9 cellular contexts compared by ENCODE assay signal in genomic region chr14:65414961-65415589, GRCh38. TPM values are rescaled to one million over a fixed set of nuclear protein-coding genes. Genes with fewer than 3 reads are reported as not detected.
DNase-seq lines count a peak whose midpoint lies in the region; ATAC-seq, FAIRE-seq and TF ChIP-seq lines count a peak whose summit lies in the region.
"Had no signal": no experiment of that assay in that cellular context is flagged by ENCODE, and none has a peak within 500 bp of the region (broad histone marks: within the 10 kb centered on the region; RNA-seq: fewer than 3 reads in every experiment).

No MANE protein-coding gene starts in this region.

- H2BK5ac ChIP-seq in IMR-90 (ENCODE audit: low read depth, low read length, poor library complexity, severe bottlenecking): no peak overlapping the region

- H3K14ac ChIP-seq in IMR-90 (replicated peaks; ENCODE audit: low read depth, low read length): no peak overlapping the region

- no peaks in the 10 kb centered on the region for H3K27me3 ChIP-seq in IMR-90 (ENCODE audit: control insufficient read depth, insufficient read depth, low read length)
- H3K27me3 ChIP-seq in testis: no peaks in the 10 kb centered on the region

- no peak overlapping the region for H3K27ac Mint-ChIP-seq in activated CD4-positive, alpha-beta T cell treated with anti-CD3 and anti-CD28 coated beads for 36 hours

- H2BK20ac ChIP-seq in IMR-90 (ENCODE audit: low read depth, low read length): no peak overlapping the region

- H3K4me1 ChIP-seq in IMR-90 (ENCODE audit: control insufficient read depth, insufficient read depth, low read length): no peaks in the 10 kb centered on the region
- no peaks in the 10 kb centered on the region for H3K4me1 ChIP-seq in testis

- no peaks in the 10 kb centered on the region for H3K9me3 Mint-ChIP-seq in activated CD4-positive, alpha-beta T cell treated with anti-CD3 and anti-CD28 coated beads for 36 hours (ENCODE audit: low read depth)
- H3K9me3 Mint-ChIP-seq: activated naive CD4-positive, alpha-beta T cell treated with anti-CD3 and anti-CD28 coated beads, Interleukin-2, amount 50 U/mL, for 24 hours had no signal

- no peak overlapping the region for H2BK15ac ChIP-seq in IMR-90 (ENCODE audit: low read depth, low read length)

- no peaks in the 10 kb centered on the region for H3K9me1 ChIP-seq in IMR-90 (ENCODE audit: insufficient read depth, low read length)

- H3K79me1 ChIP-seq in IMR-90 (ENCODE audit: low read depth in 1 of 2, low read length in 2 of 2): peaks cover 5 to 15% of the 10 kb centered on the region in 2 experiments; a peak in 2 of 4 replicates

- H2BK120ac ChIP-seq in IMR-90 (ENCODE audit: low read depth, low read length): no peak overlapping the region

- CTCF ChIA-PET in activated CD4-positive, alpha-beta T cell treated with anti-CD3 and anti-CD28 coated beads for 36 hours (lab: Charles Lee): interaction anchor here (0.6 to 6.6 kb wide), 59 partner anchors 9 to 656 kb away, joined by 3 to 66 read pairs (median 3); no protein-coding TSS in a partner anchor
- CTCF ChIA-PET in IMR-90 (lab: Yijun Ruan, JAX): interaction anchor here (0.7 to 4.7 kb wide), 9 partner anchors 10 to 545 kb away, joined by 3 to 67 read pairs (median 4); no protein-coding TSS in a partner anchor

- H2AK5ac ChIP-seq in IMR-90 (ENCODE audit: low read depth, low read length): no peak overlapping the region

- no peak overlapping the region for H3K56ac ChIP-seq in IMR-90 (ENCODE audit: extremely low read depth, insufficient read depth, low read length)

- no TSS peak for BruUV-seq in IMR-90 (replicated peaks; lab: Mats Ljungman, UMichigan)

- no peaks in the 10 kb centered on the region for H3K27me3 Mint-ChIP-seq in activated CD4-positive, alpha-beta T cell treated with anti-CD3 and anti-CD28 coated beads for 36 hours
- H3K27me3 Mint-ChIP-seq: activated naive CD4-positive, alpha-beta T cell treated with anti-CD3 and anti-CD28 coated beads, Interleukin-2, amount 50 U/mL, for 24 hours had no signal

- peaks cover 37% of the 10 kb centered on the region for H3K4me1 Mint-ChIP-seq in activated CD4-positive, alpha-beta T cell treated with anti-CD3 and anti-CD28 coated beads for 36 hours

- POLR2A ChIA-PET in activated CD4-positive, alpha-beta T cell treated with anti-CD3 and anti-CD28 coated beads for 36 hours (lab: Charles Lee): interaction anchor here (0.6 to 1.1 kb wide), 3 partner anchors 193 to 545 kb away, joined by 3 read pairs; no protein-coding TSS in a partner anchor
- POLR2A ChIA-PET in IMR-90 (lab: Charles Lee; ENCODE audit: unreplicated experiment): interaction anchor here (0.7 kb wide), 1 partner anchor 234 kb away, joined by 4 read pairs; no protein-coding TSS in a partner anchor

- no peak overlapping the region for H2AK9ac ChIP-seq in IMR-90 (replicated peaks; ENCODE audit: low read depth, low read length, poor library complexity)

- in situ Hi-C loops in IMR-90 (cut with MboI; ENCODE audit: low sequenced_read_pairs): loop anchor here (5.0 kb wide), 1 partner anchor 248 kb away; no protein-coding TSS in a partner anchor

- H3K9ac ChIP-seq in IMR-90 (ENCODE audit: low read depth, low read length): no peak overlapping the region

- TF ChIP-seq POLR2A in IMR-90 (IDR thresholded peaks at IDR 0.05; ENCODE audit: low read depth, low read length) (no peak), testis (IDR thresholded peaks at IDR 0.05) (no peak)

- H3K4me3 Mint-ChIP-seq in activated CD4-positive, alpha-beta T cell treated with anti-CD3 and anti-CD28 coated beads for 36 hours: peak overlapping the region; percentile 80

- TF ChIP-seq RAD21 in IMR-90 (IDR thresholded peaks at IDR 0.05; ENCODE audit: low read length): peak; percentile 85

- H3K4ac ChIP-seq in IMR-90 (ENCODE audit: low read depth, low read length): no peak overlapping the region

- no peak overlapping the region for H2AFZ ChIP-seq in IMR-90 (replicated peaks; ENCODE audit: low read length, poor library complexity)

- H4K5ac ChIP-seq in IMR-90 (ENCODE audit: low read depth, low read length): no peak overlapping the region

- H3K9me3 ChIP-seq in IMR-90 (ENCODE audit: control insufficient read depth, insufficient read depth, low read length) (no peaks in the 10 kb centered on the region), testis (no peaks in the 10 kb centered on the region)

- H4K91ac ChIP-seq in IMR-90 (ENCODE audit: insufficient read depth, low read depth, low read length): no peak overlapping the region

- intact Hi-C loops in activated CD4-positive, alpha-beta T cell treated with anti-CD3 and anti-CD28 coated beads for 36 hours (cut with DNase I, micrococcal nuclease): loop anchor here (1.0 to 5.0 kb wide), 6 partner anchors 409 to 908 kb away; partner anchors contain the start of gene FNTB (in 1 of the 2)
- intact Hi-C loops in IMR-90 (cut with micrococcal nuclease) (loop anchor here (1.0 to 5.0 kb wide), 7 partner anchors 53 to 942 kb away; partner anchors contain the start of gene FNTB), testis (cut with DNase I; ENCODE audit: low total_unique reads) (loop anchor here (10.0 kb wide), 1 partner anchor 410 kb away; no protein-coding TSS in a partner anchor)

- WGBS in IMR-90 (ENCODE audit: extremely low coverage in 2 of 2, insufficient read length in 1 of 2), 2 experiments: no CpG with 5 or more reads among the region's 3 CpGs
- WGBS in testis, 2 donors: 51 to 54% methylated on average over 3 of the region's 3 CpGs

- dilution Hi-C loops in IMR-90 (cut with HindIII; ENCODE audit: low sequenced_read_pairs, unreplicated experiment): no loop called here

- H3K4me2 ChIP-seq in IMR-90 (ENCODE audit: low read depth, low read length): no peak overlapping the region

- H3K4me3 ChIP-seq in IMR-90 (ENCODE audit: insufficient read depth, low read depth, low read length) (no peak overlapping the region), testis (no peak overlapping the region)

- H3K18ac ChIP-seq in IMR-90 (ENCODE audit: low read depth, low read length): no peak overlapping the region

- H4K8ac ChIP-seq in IMR-90 (ENCODE audit: low read depth in 2 of 2, low read length in 2 of 2): no peak overlapping the region

- no peaks in the 10 kb centered on the region for H3K36me3 ChIP-seq in IMR-90 (ENCODE audit: control insufficient read depth, insufficient read depth, low read length)
- H3K36me3 ChIP-seq in testis (ENCODE audit: low read depth, missing control alignments): no peaks in the 10 kb centered on the region

- peaks cover 1% of the 10 kb centered on the region for H3K36me3 Mint-ChIP-seq in activated CD4-positive, alpha-beta T cell treated with anti-CD3 and anti-CD28 coated beads for 36 hours (ENCODE audit: low read depth)
- H3K36me3 Mint-ChIP-seq: activated naive CD4-positive, alpha-beta T cell treated with anti-CD3 and anti-CD28 coated beads, Interleukin-2, amount 50 U/mL, for 24 hours had no signal

- FAIRE-seq in TTC549 (lab: Jason Lieb, UNC): peak; percentile 80
- peak; percentile 91 for FAIRE-seq in frontal cortex (lab: Jason Lieb, UNC)

- TF ChIP-seq CTCF in IMR-90 (conservative IDR thresholded peaks at IDR 0.05; ENCODE audit: low read depth, low read length) (peak; percentile 81), testis (IDR thresholded peaks at IDR 0.05) (peak in 2 of 3 experiments; percentile 13 to 44)

- H3K27ac ChIP-seq in IMR-90 (ENCODE audit: insufficient read depth, low read length) (no peak overlapping the region), testis (no peak overlapping the region)

- no peaks in the 10 kb centered on the region for H4K20me1 ChIP-seq in IMR-90 (ENCODE audit: insufficient read depth, low read length)

- no peak overlapping the region for H3K23ac ChIP-seq in IMR-90 (ENCODE audit: low read depth, low read length)

- DNase-seq in activated CD4-positive, alpha-beta T cell treated with anti-CD3 and anti-CD28 coated beads for 36 hours: peak; percentile 27
- no peak for DNase-seq in activated CD4-positive, alpha-beta T cell treated with anti-CD3 and anti-CD28 coated beads for 1 hour
- DNase-seq in IMR-90: peak; percentile 50
- DNase-seq in frontal cortex (ENCODE audit: low spot score in 2 of 2): peak in 1 of 2 donors; percentile 16
- DNase-seq in testis: peak; percentile 34

- no peak for ATAC-seq in activated CD4-positive, alpha-beta T cell treated with anti-CD3 and anti-CD28 coated beads for 36 hours
- ATAC-seq in IMR-90 (ENCODE audit: low read depth) (no peak), GM19035 (IDR thresholded peaks at IDR 0.05; ENCODE audit: unreplicated experiment) (no peak), GM18858 (IDR thresholded peaks at IDR 0.05; ENCODE audit: unreplicated experiment) (no peak)

TF ChIP-seq in IMR-90, 13 proteins besides CTCF, POLR2A, EP300 and RAD21:
- no peak for TF ChIP-seq BHLHE40 (IDR thresholded peaks at IDR 0.05; ENCODE audit: low read depth, low read length)
- no peak for TF ChIP-seq USF2 (IDR thresholded peaks at IDR 0.05; ENCODE audit: low read depth, low read length)
- no peak for TF ChIP-seq MAFK (IDR thresholded peaks at IDR 0.05; ENCODE audit: low read depth, low read length)
- TF ChIP-seq SMC3 (IDR thresholded peaks at IDR 0.05; ENCODE audit: low read depth, low read length): peak; percentile 80
- no peak for TF ChIP-seq ELK1 (IDR thresholded peaks at IDR 0.05; ENCODE audit: borderline replicate concordance, low read depth, low read length)
- no peak for TF ChIP-seq NFE2L2 (IDR thresholded peaks at IDR 0.05; ENCODE audit: low read depth, low read length)
TF ChIP-seq in IMR-90: peak in this region for 1.

RNA-seq across cellular contexts. Expression of gene FUT8, which starts 2.5 kb away (rescaled TPM):
- 10 to 100 TPM; 44.2 to 50.0 TPM for total RNA-seq in activated CD4-positive, alpha-beta T cell treated with anti-CD3 and anti-CD28 coated beads for 36 hours
- total RNA-seq in IMR-90 (2012; rRNA removed): 60.0 and 72.9 TPM in 2 replicates
- 13.3 and 15.6 TPM in 2 replicates for polyA plus RNA-seq in IMR-90 (2012; rRNA removed)
- polyA plus RNA-seq in IMR-90 (2012; cell fraction: cytosol; rRNA removed): 5.8 and 8.9 TPM in 2 replicates
- 1.1 and 9.9 TPM in 2 replicates for polyA plus RNA-seq in IMR-90 (2012; cell fraction: nucleus; rRNA removed; ENCODE audit: low replicate concordance)
- 197 TPM for total RNA-seq in frontal cortex
- total RNA-seq in testis: 10 to 100 TPM; 58.7 to 68.3 TPM
- 47.1 TPM for polyA plus RNA-seq in testis (ENCODE audit: insufficient read depth, low read depth, low replicate concordance)
